24 cellular contexts compared by ENCODE assay signal in the genomic region with DNA sequence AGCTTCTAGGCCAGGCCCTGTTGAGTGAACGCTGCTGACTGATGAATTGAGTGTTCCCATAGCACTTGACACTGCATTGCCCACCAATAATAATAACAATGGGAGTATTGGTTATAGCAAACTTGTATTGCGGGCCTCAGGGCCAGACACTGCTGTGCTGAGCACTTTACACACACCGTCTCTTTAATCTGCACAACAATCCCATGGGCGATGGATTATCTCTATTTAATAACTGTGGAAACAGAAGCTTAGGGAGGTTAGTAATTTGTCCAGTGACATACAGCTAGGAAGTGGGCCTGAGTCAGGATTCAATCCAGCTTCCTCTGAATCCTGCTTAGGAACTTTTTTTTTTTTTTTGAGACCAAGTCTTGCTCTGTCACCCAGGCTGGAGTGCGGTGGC.
"Had no signal": no experiment of that assay in that cellular context is flagged by ENCODE, and none has a peak within 500 bp of the region (broad histone marks: within the 10 kb centered on the region; RNA-seq: fewer than 3 reads in every experiment).

No MANE protein-coding gene starts in this region.

- H3K27me3 Mint-ChIP-seq: activated naive CD8-positive, alpha-beta T cell had no signal

- H3K4me3 ChIP-seq: adrenal gland, ascending aorta, coronary artery, hepatocyte, left lung, thyroid gland had no signal

- ATAC-seq: activated CD4-positive, alpha-beta T cell treated with anti-CD3 and anti-CD28 coated beads for 36 hours; activated T-helper 17 cell treated with anti-CD3 and anti-CD28 coated beads, Interleukin-2, amount 50 U/mL, for 72 hours; left lung; natural killer cell treated with Interleukin-12 subunit alpha and Interleukin-12 subunit beta and Interleukin-15 and Interleukin-18, amount 100 ng/mL, for 72 hours; sciatic nerve had no signal

- H3K36me3 ChIP-seq: adrenal gland, ascending aorta, neutrophil, thyroid gland had no signal

- H3K9me3 Mint-ChIP-seq: activated T-cell treated with anti-CD3 and anti-CD28 coated beads, Interleukin-2, amount 50 U/mL, for 24 hours; activated T-helper 17 cell treated with anti-CD3 and anti-CD28 coated beads, Interleukin-2, amount 50 U/mL, for 72 hours; natural killer cell treated with Interleukin-12 subunit alpha and Interleukin-12 subunit beta and Interleukin-15 and Interleukin-18, amount 100 ng/mL, for 72 hours had no signal

- H3K4me3 Mint-ChIP-seq: activated CD4-positive, alpha-beta T cell treated with anti-CD3 and anti-CD28 coated beads for 36 hours; activated naive CD8-positive, alpha-beta T cell; activated T-cell treated with anti-CD3 and anti-CD28 coated beads, Interleukin-2, amount 50 U/mL, for 24 hours; activated T-helper 17 cell treated with anti-CD3 and anti-CD28 coated beads, Interleukin-2, amount 50 U/mL, for 72 hours; immature natural killer cell; natural killer cell treated with Interleukin-12 subunit alpha and Interleukin-12 subunit beta and Interleukin-15 and Interleukin-18, amount 100 ng/mL, for 72 hours had no signal

- H3K27me3 ChIP-seq: adrenal gland, ascending aorta, hepatocyte, left lung, neutrophil, thyroid gland had no signal

- H3K27ac Mint-ChIP-seq: activated CD4-positive, alpha-beta T cell treated with anti-CD3 and anti-CD28 coated beads for 36 hours; activated naive CD8-positive, alpha-beta T cell; activated T-cell treated with anti-CD3 and anti-CD28 coated beads, Interleukin-2, amount 50 U/mL, for 24 hours; activated T-helper 17 cell treated with anti-CD3 and anti-CD28 coated beads, Interleukin-2, amount 50 U/mL, for 72 hours; immature natural killer cell; natural killer cell treated with Interleukin-12 subunit alpha and Interleukin-12 subunit beta and Interleukin-15 and Interleukin-18, amount 100 ng/mL, for 72 hours had no signal

- H3K27ac ChIP-seq: adrenal gland, epithelial cell of prostate, hepatocyte, left lung, neutrophil, parathyroid adenoma, thyroid gland had no signal

- H3K9me3 ChIP-seq: adrenal gland, ascending aorta, left lung, neutrophil, thyroid gland had no signal

- DNase-seq: activated CD4-positive, alpha-beta T cell treated with anti-CD3 and anti-CD28 coated beads for 36 hours; activated CD4-positive, alpha-beta T cell treated with anti-CD3 and anti-CD28 coated beads, Interleukin-2, amount 50 U/mL, for 4 hours; activated CD8-positive, alpha-beta memory T cell treated with anti-CD3 and anti-CD28 coated beads for 24 hours; activated CD8-positive, alpha-beta memory T cell treated with anti-CD3 and anti-CD28 coated beads, Interleukin-2, amount 50 U/mL, for 4 hours; activated naive CD4-positive, alpha-beta T cell; activated T-cell treated with anti-CD3 and anti-CD28 coated beads, Interleukin-2, amount 50 U/mL, for 24 hours; adrenal gland; immature natural killer cell; left lung; midbrain; stimulated activated CD4-positive, alpha-beta T cell treated with anti-CD3 and anti-CD28 coated beads, Interleukin-2, amount 100 ng/mL, for 48 hours; stimulated activated naive CD4-positive, alpha-beta T cell; T-helper 1 cell; thyroid gland had no signal

- H3K4me1 Mint-ChIP-seq: activated T-helper 17 cell treated with anti-CD3 and anti-CD28 coated beads, Interleukin-2, amount 50 U/mL, for 72 hours; immature natural killer cell had no signal

- H3K4me1 ChIP-seq: thyroid gland had no signal

- H3K36me3 Mint-ChIP-seq: activated naive CD8-positive, alpha-beta T cell; immature natural killer cell; natural killer cell treated with Interleukin-12 subunit alpha and Interleukin-12 subunit beta and Interleukin-15 and Interleukin-18, amount 100 ng/mL, for 72 hours had no signal
